3 cellular contexts compared by ENCODE assay signal in the genomic region with DNA sequence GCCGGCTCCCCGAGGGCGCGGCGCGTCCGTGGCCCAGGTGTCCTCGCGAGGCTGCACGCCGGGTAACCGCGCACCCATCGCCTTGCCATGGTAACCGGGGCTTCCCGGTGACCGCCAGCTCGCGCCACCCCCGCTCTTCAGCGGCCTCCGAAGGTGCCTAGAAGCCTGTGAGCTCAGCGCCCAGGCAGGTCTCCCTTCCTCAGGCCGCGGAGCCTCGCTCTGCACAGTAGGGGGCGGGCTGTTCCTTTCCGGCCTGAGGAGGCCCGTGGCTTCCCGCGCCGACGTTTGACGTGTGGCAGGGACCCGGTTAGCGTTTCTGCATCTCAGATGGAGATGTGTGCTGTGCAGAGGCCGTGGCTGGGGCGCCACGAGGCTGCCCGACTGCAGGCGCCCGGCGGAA.
A peak's percentile ranks its signal among the peaks of the same experiment; 100 is the strongest.
TF ChIP-seq lines count a peak whose summit lies in the region.

No MANE protein-coding gene starts in this region.

TF ChIP-seq in GM23338, 12 proteins besides CTCF, POLR2A, EP300 and RAD21 (continued from another document):
- no peak for TF ChIP-seq ZNF114 (CRISPR knock-in tag; IDR thresholded peaks at IDR 0.05)
TF ChIP-seq in GM23338: peak in this region for 0.

TF ChIP-seq in H1, 55 proteins besides CTCF, POLR2A, EP300 and RAD21 (continued from another document and continues in another):
- TF ChIP-seq BRCA1 (IDR thresholded peaks at IDR 0.05; ENCODE audit: low read depth, low read length), result no peak
- TF ChIP-seq NRF1 (IDR thresholded peaks at IDR 0.05; ENCODE audit: low read depth, low read length), result no peak
- no peak for TF ChIP-seq TAF1 (IDR thresholded peaks at IDR 0.05; ENCODE audit: low read depth, low read length)
- TF ChIP-seq KDM5A (IDR thresholded peaks at IDR 0.05; ENCODE audit: low read length), result no peak
- no peak for TF ChIP-seq RXRA (IDR thresholded peaks at IDR 0.05; ENCODE audit: insufficient read depth, low read depth, low read length)
- no peak for TF ChIP-seq SP1 (IDR thresholded peaks at IDR 0.05; ENCODE audit: low read depth, low read length)
- TF ChIP-seq PHF8 (conservative IDR thresholded peaks at IDR 0.05; ENCODE audit: low read depth, low read length), result no peak
- TF ChIP-seq, protein P1, sequence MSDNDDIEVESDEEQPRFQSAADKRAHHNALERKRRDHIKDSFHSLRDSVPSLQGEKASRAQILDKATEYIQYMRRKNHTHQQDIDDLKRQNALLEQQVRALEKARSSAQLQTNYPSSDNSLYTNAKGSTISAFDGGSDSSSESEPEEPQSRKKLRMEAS (IDR thresholded peaks at IDR 0.05), result no peak
- peak; percentile 43; the same call in 1 of the 2 replicates for TF ChIP-seq EGR1 (IDR thresholded peaks at IDR 0.05; ENCODE audit: borderline replicate concordance, low read depth, low read length)
- no peak for TF ChIP-seq GTF2F1 (IDR thresholded peaks at IDR 0.05; ENCODE audit: borderline replicate concordance, low read depth, low read length)
- TF ChIP-seq, protein P2, sequence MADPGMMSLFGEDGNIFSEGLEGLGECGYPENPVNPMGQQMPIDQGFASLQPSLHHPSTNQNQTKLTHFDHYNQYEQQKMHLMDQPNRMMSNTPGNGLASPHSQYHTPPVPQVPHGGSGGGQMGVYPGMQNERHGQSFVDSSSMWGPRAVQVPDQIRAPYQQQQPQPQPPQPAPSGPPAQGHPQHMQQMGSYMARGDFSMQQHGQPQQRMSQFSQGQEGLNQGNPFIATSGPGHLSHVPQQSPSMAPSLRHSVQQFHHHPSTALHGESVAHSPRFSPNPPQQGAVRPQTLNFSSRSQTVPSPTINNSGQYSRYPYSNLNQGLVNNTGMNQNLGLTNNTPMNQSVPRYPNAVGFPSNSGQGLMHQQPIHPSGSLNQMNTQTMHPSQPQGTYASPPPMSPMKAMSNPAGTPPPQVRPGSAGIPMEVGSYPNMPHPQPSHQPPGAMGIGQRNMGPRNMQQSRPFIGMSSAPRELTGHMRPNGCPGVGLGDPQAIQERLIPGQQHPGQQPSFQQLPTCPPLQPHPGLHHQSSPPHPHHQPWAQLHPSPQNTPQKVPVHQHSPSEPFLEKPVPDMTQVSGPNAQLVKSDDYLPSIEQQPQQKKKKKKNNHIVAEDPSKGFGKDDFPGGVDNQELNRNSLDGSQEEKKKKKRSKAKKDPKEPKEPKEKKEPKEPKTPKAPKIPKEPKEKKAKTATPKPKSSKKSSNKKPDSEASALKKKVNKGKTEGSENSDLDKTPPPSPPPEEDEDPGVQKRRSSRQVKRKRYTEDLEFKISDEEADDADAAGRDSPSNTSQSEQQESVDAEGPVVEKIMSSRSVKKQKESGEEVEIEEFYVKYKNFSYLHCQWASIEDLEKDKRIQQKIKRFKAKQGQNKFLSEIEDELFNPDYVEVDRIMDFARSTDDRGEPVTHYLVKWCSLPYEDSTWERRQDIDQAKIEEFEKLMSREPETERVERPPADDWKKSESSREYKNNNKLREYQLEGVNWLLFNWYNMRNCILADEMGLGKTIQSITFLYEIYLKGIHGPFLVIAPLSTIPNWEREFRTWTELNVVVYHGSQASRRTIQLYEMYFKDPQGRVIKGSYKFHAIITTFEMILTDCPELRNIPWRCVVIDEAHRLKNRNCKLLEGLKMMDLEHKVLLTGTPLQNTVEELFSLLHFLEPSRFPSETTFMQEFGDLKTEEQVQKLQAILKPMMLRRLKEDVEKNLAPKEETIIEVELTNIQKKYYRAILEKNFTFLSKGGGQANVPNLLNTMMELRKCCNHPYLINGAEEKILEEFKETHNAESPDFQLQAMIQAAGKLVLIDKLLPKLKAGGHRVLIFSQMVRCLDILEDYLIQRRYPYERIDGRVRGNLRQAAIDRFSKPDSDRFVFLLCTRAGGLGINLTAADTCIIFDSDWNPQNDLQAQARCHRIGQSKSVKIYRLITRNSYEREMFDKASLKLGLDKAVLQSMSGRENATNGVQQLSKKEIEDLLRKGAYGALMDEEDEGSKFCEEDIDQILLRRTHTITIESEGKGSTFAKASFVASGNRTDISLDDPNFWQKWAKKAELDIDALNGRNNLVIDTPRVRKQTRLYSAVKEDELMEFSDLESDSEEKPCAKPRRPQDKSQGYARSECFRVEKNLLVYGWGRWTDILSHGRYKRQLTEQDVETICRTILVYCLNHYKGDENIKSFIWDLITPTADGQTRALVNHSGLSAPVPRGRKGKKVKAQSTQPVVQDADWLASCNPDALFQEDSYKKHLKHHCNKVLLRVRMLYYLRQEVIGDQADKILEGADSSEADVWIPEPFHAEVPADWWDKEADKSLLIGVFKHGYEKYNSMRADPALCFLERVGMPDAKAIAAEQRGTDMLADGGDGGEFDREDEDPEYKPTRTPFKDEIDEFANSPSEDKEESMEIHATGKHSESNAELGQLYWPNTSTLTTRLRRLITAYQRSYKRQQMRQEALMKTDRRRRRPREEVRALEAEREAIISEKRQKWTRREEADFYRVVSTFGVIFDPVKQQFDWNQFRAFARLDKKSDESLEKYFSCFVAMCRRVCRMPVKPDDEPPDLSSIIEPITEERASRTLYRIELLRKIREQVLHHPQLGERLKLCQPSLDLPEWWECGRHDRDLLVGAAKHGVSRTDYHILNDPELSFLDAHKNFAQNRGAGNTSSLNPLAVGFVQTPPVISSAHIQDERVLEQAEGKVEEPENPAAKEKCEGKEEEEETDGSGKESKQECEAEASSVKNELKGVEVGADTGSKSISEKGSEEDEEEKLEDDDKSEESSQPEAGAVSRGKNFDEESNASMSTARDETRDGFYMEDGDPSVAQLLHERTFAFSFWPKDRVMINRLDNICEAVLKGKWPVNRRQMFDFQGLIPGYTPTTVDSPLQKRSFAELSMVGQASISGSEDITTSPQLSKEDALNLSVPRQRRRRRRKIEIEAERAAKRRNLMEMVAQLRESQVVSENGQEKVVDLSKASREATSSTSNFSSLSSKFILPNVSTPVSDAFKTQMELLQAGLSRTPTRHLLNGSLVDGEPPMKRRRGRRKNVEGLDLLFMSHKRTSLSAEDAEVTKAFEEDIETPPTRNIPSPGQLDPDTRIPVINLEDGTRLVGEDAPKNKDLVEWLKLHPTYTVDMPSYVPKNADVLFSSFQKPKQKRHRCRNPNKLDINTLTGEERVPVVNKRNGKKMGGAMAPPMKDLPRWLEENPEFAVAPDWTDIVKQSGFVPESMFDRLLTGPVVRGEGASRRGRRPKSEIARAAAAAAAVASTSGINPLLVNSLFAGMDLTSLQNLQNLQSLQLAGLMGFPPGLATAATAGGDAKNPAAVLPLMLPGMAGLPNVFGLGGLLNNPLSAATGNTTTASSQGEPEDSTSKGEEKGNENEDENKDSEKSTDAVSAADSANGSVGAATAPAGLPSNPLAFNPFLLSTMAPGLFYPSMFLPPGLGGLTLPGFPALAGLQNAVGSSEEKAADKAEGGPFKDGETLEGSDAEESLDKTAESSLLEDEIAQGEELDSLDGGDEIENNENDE (IDR thresholded peaks at IDR 0.05; ENCODE audit: insufficient replicate concordance, low read length), result no peak
- TF ChIP-seq EZH2 (IDR thresholded peaks at IDR 0.05; ENCODE audit: low read depth, low read length, severe bottlenecking), result no peak
- no peak for TF ChIP-seq SP4 (IDR thresholded peaks at IDR 0.05; ENCODE audit: low read length)
- TF ChIP-seq JUN (IDR thresholded peaks at IDR 0.05; ENCODE audit: low read depth, low read length), result no peak
- TF ChIP-seq SIN3A (conservative IDR thresholded peaks at IDR 0.05 in 1 of 2, IDR thresholded peaks at IDR 0.05 in 1 of 2; ENCODE audit: low read depth in 1 of 2, low read length in 2 of 2), result 0 out of 4 replicates have a peak, but pooled peaks of 1 of the 2 experiments have one; percentile 19
- TF ChIP-seq FOSL1 (IDR thresholded peaks at IDR 0.05; ENCODE audit: insufficient read depth, low read depth, low read length), result no peak
- TF ChIP-seq CHD1 (IDR thresholded peaks at IDR 0.05; ENCODE audit: low read depth, low read length), result no peak
- TF ChIP-seq RBBP5 (IDR thresholded peaks at IDR 0.05; ENCODE audit: borderline replicate concordance, low read depth, low read length), result no peak

TF ChIP-seq in SK-N-SH treated with all-trans-retinoic acid at 6 μM for 48 hours, 23 proteins besides CTCF, POLR2A, EP300 and RAD21:
- TF ChIP-seq, protein P3, sequence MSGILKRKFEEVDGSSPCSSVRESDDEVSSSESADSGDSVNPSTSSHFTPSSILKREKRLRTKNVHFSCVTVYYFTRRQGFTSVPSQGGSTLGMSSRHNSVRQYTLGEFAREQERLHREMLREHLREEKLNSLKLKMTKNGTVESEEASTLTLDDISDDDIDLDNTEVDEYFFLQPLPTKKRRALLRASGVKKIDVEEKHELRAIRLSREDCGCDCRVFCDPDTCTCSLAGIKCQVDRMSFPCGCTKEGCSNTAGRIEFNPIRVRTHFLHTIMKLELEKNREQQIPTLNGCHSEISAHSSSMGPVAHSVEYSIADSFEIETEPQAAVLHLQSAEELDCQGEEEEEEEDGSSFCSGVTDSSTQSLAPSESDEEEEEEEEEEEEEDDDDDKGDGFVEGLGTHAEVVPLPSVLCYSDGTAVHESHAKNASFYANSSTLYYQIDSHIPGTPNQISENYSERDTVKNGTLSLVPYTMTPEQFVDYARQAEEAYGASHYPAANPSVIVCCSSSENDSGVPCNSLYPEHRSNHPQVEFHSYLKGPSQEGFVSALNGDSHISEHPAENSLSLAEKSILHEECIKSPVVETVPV (CRISPR knock-in tag; IDR thresholded peaks at IDR 0.05), result no peak
- TF ChIP-seq ZFP3 (CRISPR knock-in tag; IDR thresholded peaks at IDR 0.05) (no peak), TOX (CRISPR knock-in tag; IDR thresholded peaks at IDR 0.05; ENCODE audit: borderline replicate concordance) (no peak), ZC3H10 (CRISPR knock-in tag; IDR thresholded peaks at IDR 0.05) (no peak), ARNTL (CRISPR knock-in tag; IDR thresholded peaks at IDR 0.05; ENCODE audit: borderline replicate concordance, low read depth) (no peak)
